In the genomic region with DNA sequence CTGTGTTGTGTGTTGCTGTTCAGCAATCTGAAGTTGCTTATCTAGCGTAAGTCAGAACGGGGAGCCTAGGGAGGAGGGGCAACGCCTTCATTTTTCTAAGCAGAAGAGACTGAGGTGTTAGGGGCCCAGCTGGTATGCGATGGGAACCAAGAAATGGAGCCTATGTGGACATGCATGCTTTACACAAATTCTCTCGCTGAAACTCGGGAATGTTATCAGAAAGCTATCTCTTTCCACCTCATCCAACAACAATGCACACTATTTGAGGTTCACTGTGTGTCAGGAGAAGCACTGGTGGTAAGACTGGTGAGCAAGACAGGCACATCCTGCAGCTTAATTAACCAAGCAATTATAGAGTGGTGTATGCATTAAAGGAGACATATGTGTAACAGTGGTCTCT, we compare ENCODE assay signal across 26 cellular contexts.
DNase-seq lines count a peak whose midpoint lies in the region; ATAC-seq, FAIRE-seq and TF ChIP-seq lines count a peak whose summit lies in the region.
"Had no signal": no experiment of that assay in that cellular context is flagged by ENCODE, and none has a peak within 500 bp of the region (broad histone marks: within the 10 kb centered on the region; RNA-seq: fewer than 3 reads in every experiment).

No MANE protein-coding gene starts in this region.

- no peak overlapping the region for H3K4me3 Mint-ChIP-seq in MCF 10A (ENCODE audit: unreplicated experiment)
- H3K4me3 Mint-ChIP-seq: CD14-positive monocyte; CD8-positive, alpha-beta memory T cell; IgD-negative memory B cell had no signal

- H3K9me3 Mint-ChIP-seq in MCF 10A (ENCODE audit: unreplicated experiment): no peaks in the 10 kb centered on the region

- H3K4me1 Mint-ChIP-seq in MCF 10A (ENCODE audit: insufficient read depth, unreplicated experiment): peaks cover 8% of the 10 kb centered on the region
- H3K4me1 Mint-ChIP-seq: CD14-positive monocyte; CD8-positive, alpha-beta memory T cell; IgD-negative memory B cell had no signal

- peak; percentile 9 for FAIRE-seq in urothelium cell line (lab: Jason Lieb, UNC)
- FAIRE-seq: A549, H1 had no signal

- CTCF ChIA-PET in MCF 10A (lab: Yijun Ruan, JAX): no interaction called here

- H3K27me3 ChIP-seq in foreskin keratinocyte: peaks cover 38% of the 10 kb centered on the region
- H3K27me3 ChIP-seq: BE2C had no signal

- peak; percentile 8 for ATAC-seq in foreskin keratinocyte
- ATAC-seq: A549, Panc1 had no signal

- H3K27me3 Mint-ChIP-seq in MCF 10A (ENCODE audit: insufficient read depth, unreplicated experiment): peaks cover 74% of the 10 kb centered on the region

- intact Hi-C loops in MCF 10A (cut with micrococcal nuclease): no loop called here

- H3K27ac Mint-ChIP-seq in MCF 10A (ENCODE audit: low read depth, unreplicated experiment): no peak overlapping the region
- H3K27ac Mint-ChIP-seq: CD14-positive monocyte; CD8-positive, alpha-beta memory T cell; IgD-negative memory B cell had no signal

- no peak overlapping the region for H3K27ac ChIP-seq in foreskin keratinocyte
- H3K27ac ChIP-seq: A549, KMS-11 had no signal

- BruUV-seq in MCF 10A (replicated peaks; lab: Mats Ljungman, UMichigan): no TSS peak

- TF ChIP-seq CTCF in foreskin keratinocyte (conservative IDR thresholded peaks at IDR 0.05) (no peak), MCF 10A (IDR thresholded peaks at IDR 0.05; ENCODE audit: unreplicated experiment) (no peak)

- DNase-seq in ELF-1 (ENCODE audit: low read depth, low spot score) (peak; percentile 20), NCI-H226 (peak; percentile 69), foreskin keratinocyte (peak in 1 of 2 donors; percentile 62), urothelium cell line (ENCODE audit: low spot score) (no peak), MCF 10A (ENCODE audit: unreplicated experiment) (no peak), iPS-NIHi11 (ENCODE audit: low spot score) (no peak)
- no peak for DNase-seq in stimulated activated CD4-positive, alpha-beta T cell treated with anti-CD3 and anti-CD28 coated beads, Interleukin-15, amount 100 ng/mL, for 24 hours
- DNase-seq: BE2C; CD8-positive, alpha-beta memory T cell; DMS 273 treated with DMSO at 0.1 percent for 48 hours; DMS79; HCEC 1CT; NCI-H1092; NCI-H1436; NCI-H187 treated with DMSO at 0.1 percent for 48 hours; NCI-H446; NCI-H524 treated with DMSO at 0.1 percent for 48 hours; NCI-H82; NK-92 treated with Interleukin-12 subunit alpha and Interleukin-12 subunit beta, amount 100 ng/mL, for 24 hours; SHP77 treated with DMSO at 0.1 percent for 48 hours had no signal

- POLR2A ChIA-PET in MCF 10A (lab: Yijun Ruan, JAX): no interaction called here

- no peaks in the 10 kb centered on the region for H3K36me3 Mint-ChIP-seq in MCF 10A (ENCODE audit: insufficient read depth, unreplicated experiment)
- H3K36me3 Mint-ChIP-seq: CD14-positive monocyte; CD8-positive, alpha-beta memory T cell; IgD-negative memory B cell had no signal

- H3K4me1 ChIP-seq in foreskin keratinocyte: peaks cover under 1% of the 10 kb centered on the region
- H3K4me1 ChIP-seq: BE2C had no signal

Comparison
In these comparisons a context has a peak if more than half of its experiments do, and no peak if none do; other contexts are left out.
1. DNase-seq: peak in ELF-1 (single experiment) and NCI-H226 (single experiment); none in urothelium cell line (single experiment), MCF 10A (single experiment), iPS-NIHi11 (single experiment) and stimulated activated CD4-positive, alpha-beta T cell treated with anti-CD3 and anti-CD28 coated beads, Interleukin-15, amount 100 ng/mL, for 24 hours (single experiment).